2 cellular contexts compared by ENCODE assay signal in genomic region chr5:57495285-57495684, GRCh38.
TF ChIP-seq lines count a peak whose summit lies in the region.

No MANE protein-coding gene starts in this region.

TF ChIP-seq in SK-N-SH, 30 proteins besides CTCF, POLR2A, EP300 and RAD21 (continued from another document):
- no peak for TF ChIP-seq JUND (IDR thresholded peaks at IDR 0.05)
- TF ChIP-seq FOXJ3 (CRISPR knock-in tag; IDR thresholded peaks at IDR 0.05) = no peak
- TF ChIP-seq CHD2 (IDR thresholded peaks at IDR 0.05; ENCODE audit: low read length, partially characterized antibody) = no peak
- TF ChIP-seq, protein P1, sequence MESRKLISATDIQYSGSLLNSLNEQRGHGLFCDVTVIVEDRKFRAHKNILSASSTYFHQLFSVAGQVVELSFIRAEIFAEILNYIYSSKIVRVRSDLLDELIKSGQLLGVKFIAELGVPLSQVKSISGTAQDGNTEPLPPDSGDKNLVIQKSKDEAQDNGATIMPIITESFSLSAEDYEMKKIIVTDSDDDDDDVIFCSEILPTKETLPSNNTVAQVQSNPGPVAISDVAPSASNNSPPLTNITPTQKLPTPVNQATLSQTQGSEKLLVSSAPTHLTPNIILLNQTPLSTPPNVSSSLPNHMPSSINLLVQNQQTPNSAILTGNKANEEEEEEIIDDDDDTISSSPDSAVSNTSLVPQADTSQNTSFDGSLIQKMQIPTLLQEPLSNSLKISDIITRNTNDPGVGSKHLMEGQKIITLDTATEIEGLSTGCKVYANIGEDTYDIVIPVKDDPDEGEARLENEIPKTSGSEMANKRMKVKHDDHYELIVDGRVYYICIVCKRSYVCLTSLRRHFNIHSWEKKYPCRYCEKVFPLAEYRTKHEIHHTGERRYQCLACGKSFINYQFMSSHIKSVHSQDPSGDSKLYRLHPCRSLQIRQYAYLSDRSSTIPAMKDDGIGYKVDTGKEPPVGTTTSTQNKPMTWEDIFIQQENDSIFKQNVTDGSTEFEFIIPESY (IDR thresholded peaks at IDR 0.05; ENCODE audit: borderline replicate concordance, low read depth) = no peak
- no peak for TF ChIP-seq SIN3A (IDR thresholded peaks at IDR 0.05; ENCODE audit: borderline replicate concordance, low read depth, low read length)
- TF ChIP-seq SMC3 (IDR thresholded peaks at IDR 0.05; ENCODE audit: low read depth, low read length) = no peak
- no peak for TF ChIP-seq RCOR1 (IDR thresholded peaks at IDR 0.05; ENCODE audit: low read length)

TF ChIP-seq in IMR-90, 13 proteins besides CTCF, POLR2A, EP300 and RAD21 (continued from another document):
- TF ChIP-seq USF2 (IDR thresholded peaks at IDR 0.05; ENCODE audit: low read depth, low read length) (no peak), SMC3 (IDR thresholded peaks at IDR 0.05; ENCODE audit: low read depth, low read length) (no peak), ELK1 (IDR thresholded peaks at IDR 0.05; ENCODE audit: borderline replicate concordance, low read depth, low read length) (no peak), FOS (IDR thresholded peaks at IDR 0.05; ENCODE audit: low read depth, low read length) (no peak), CHD1 (IDR thresholded peaks at IDR 0.05; ENCODE audit: low read depth, low read length) (no peak), MAZ (IDR thresholded peaks at IDR 0.05; ENCODE audit: borderline replicate concordance, low read depth, low read length) (no peak), MAFK (IDR thresholded peaks at IDR 0.05; ENCODE audit: low read depth, low read length) (no peak), NFE2L2 (IDR thresholded peaks at IDR 0.05; ENCODE audit: low read depth, low read length) (no peak), BHLHE40 (IDR thresholded peaks at IDR 0.05; ENCODE audit: low read depth, low read length) (no peak), RFX5 (IDR thresholded peaks at IDR 0.05; ENCODE audit: low read depth, low read length) (no peak)
